Comparison of ENCODE assay signal across 8 cellular contexts in the genomic region with DNA sequence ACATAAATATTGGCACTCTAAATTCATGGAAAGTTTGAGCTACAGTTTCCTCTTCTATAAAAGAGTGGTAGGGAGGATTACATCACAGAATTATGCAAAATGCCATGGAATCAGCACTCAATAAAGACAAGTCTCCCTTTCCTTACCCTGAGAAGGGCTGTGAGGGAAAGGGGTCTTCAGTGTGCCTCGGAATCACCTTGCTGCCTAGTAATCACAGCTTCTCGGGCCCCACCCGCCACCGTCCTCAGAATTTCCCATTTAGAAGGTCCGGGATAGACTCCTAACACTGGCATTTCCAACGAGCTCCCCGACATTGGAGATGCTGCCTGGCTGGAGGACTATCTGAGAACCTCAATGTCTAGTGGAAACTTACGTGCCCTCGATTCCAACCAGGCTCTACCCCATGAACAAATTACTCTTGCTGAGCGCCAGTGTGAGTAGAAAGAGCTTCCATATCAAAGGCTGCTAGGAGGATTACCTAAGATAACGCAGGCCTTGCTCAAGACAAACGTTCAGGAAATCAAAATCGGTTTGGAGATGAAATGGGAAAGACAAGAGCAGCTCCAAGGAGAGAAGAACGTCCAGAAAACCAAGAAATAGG.
DNase-seq lines count a peak whose midpoint lies in the region; ATAC-seq and TF ChIP-seq lines count a peak whose summit lies in the region.

No MANE protein-coding gene starts in this region.

- H3K4me1 Mint-ChIP-seq in activated naive CD4-positive, alpha-beta T cell treated with anti-CD3 and anti-CD28 coated beads, Interleukin-2, amount 10 ng/mL, durations not matched to agents 7 days and 5 days, result peaks cover 59% of the 10 kb centered on the region

- DNase-seq in NB4 (ENCODE audit: low read depth) (peak; percentile 82), inferior parietal cortex (ENCODE audit: extremely low spot score) (peak; percentile 37), stomach (no peak), NCI-H345 treated with DMSO at 0.1 percent for 48 hours (lab: John Stamatoyannopoulos, UW; ENCODE audit: unreplicated experiment) (no peak)
- DNase-seq in activated naive CD4-positive, alpha-beta T cell treated with anti-CD3 and anti-CD28 coated beads, Interleukin-2, amount 10 ng/mL, durations not matched to agents 7 days and 5 days, result peak; percentile 27

- 19 to 42% (median 26%) methylated on average over 14 of the region's 14 CpGs for WGBS in stomach, 5 donors

- H3K9me3 Mint-ChIP-seq in activated naive CD4-positive, alpha-beta T cell treated with anti-CD3 and anti-CD28 coated beads, Interleukin-2, amount 10 ng/mL, durations not matched to agents 7 days and 5 days, result no peaks in the 10 kb centered on the region

- TF ChIP-seq EP300 in stomach (IDR thresholded peaks at IDR 0.05), result no peak

- no peaks in the 10 kb centered on the region for H3K27me3 ChIP-seq in DOHH2 (ENCODE audit: control insufficient read depth, low read length)
- no peaks in the 10 kb centered on the region for H3K27me3 ChIP-seq in stomach

- H3K4me3 Mint-ChIP-seq in activated naive CD4-positive, alpha-beta T cell treated with anti-CD3 and anti-CD28 coated beads, Interleukin-2, amount 10 ng/mL, durations not matched to agents 7 days and 5 days, result peak overlapping the region; percentile 81

- peak; percentile 43 for TF ChIP-seq POLR2A in NB4 (IDR thresholded peaks at IDR 0.05; ENCODE audit: extremely low read depth, insufficient read length)
- TF ChIP-seq POLR2A in stomach (IDR thresholded peaks at IDR 0.05), result no peak

- H3K4me1 ChIP-seq in DOHH2 (ENCODE audit: control insufficient read depth, low read length) (peaks cover 50% of the 10 kb centered on the region), stomach (peaks cover 31 to 65% (median 48%) of the 10 kb centered on the region in 4 donors)

- H3K4me3 ChIP-seq in DOHH2 (ENCODE audit: low read length), result peak overlapping the region; percentile 70
- peak overlapping the region; percentile 89 for H3K4me3 ChIP-seq in NB4 (ENCODE audit: low read depth, low read length)
- peak overlapping the region; percentile 46 to 60 (median 57) for H3K4me3 ChIP-seq in stomach

- H3K9me3 ChIP-seq in DOHH2 (ENCODE audit: control insufficient read depth, insufficient read depth, low read length), result no peaks in the 10 kb centered on the region
- H3K9me3 ChIP-seq in stomach, result no peaks in the 10 kb centered on the region

- intact Hi-C loops in stomach (cut with DNase I; ENCODE audit: low total_unique reads), result loop anchor here (10.0 kb wide), 1 partner anchor 117 kb away; no protein-coding TSS in a partner anchor

- H3F3A ChIP-seq in DOHH2 (ENCODE audit: control insufficient read depth, insufficient read depth), result peaks cover 18% of the 10 kb centered on the region

- peaks cover 31% of the 10 kb centered on the region for H3K79me2 ChIP-seq in DOHH2 (ENCODE audit: control insufficient read depth, low read length)

- no peaks in the 10 kb centered on the region for H3K27me3 Mint-ChIP-seq in activated naive CD4-positive, alpha-beta T cell treated with anti-CD3 and anti-CD28 coated beads, Interleukin-2, amount 10 ng/mL, durations not matched to agents 7 days and 5 days

- peak overlapping the region; percentile 78 for H3K27ac ChIP-seq in DOHH2 (ENCODE audit: low read depth, low read length)
- peak overlapping the region; percentile 93 to 99 (median 96) for H3K27ac ChIP-seq in stomach

- TF ChIP-seq CTCF in DOHH2 (IDR thresholded peaks at IDR 0.05; ENCODE audit: low read depth, low read length, poor library complexity, severe bottlenecking) (no peak), NB4 (IDR thresholded peaks at IDR 0.05; ENCODE audit: low read depth, low read length) (no peak), stomach (IDR thresholded peaks at IDR 0.05) (no peak)

- peaks cover 3% of the 10 kb centered on the region for H3K36me3 Mint-ChIP-seq in activated naive CD4-positive, alpha-beta T cell treated with anti-CD3 and anti-CD28 coated beads, Interleukin-2, amount 10 ng/mL, durations not matched to agents 7 days and 5 days

- peak overlapping the region; percentile 68 for H3K4me2 ChIP-seq in DOHH2 (ENCODE audit: low read length)

- no peaks in the 10 kb centered on the region for H4K20me1 ChIP-seq in DOHH2 (ENCODE audit: control insufficient read depth, insufficient read depth, low read depth, low read length)

- H3K36me3 ChIP-seq in DOHH2 (ENCODE audit: control insufficient read depth, low read length) (no peaks in the 10 kb centered on the region; the same call in 1 of the 2 replicates), stomach (no peaks in the 10 kb centered on the region)

- H3K9me2 ChIP-seq in DOHH2 (replicated peaks; ENCODE audit: control insufficient read depth, low read length), result no peaks in the 10 kb centered on the region

- ATAC-seq in HG02759 (IDR thresholded peaks at IDR 0.05; ENCODE audit: unreplicated experiment) (no peak), GM18861 (IDR thresholded peaks at IDR 0.05; ENCODE audit: unreplicated experiment) (no peak)

- H3K27ac Mint-ChIP-seq in activated naive CD4-positive, alpha-beta T cell treated with anti-CD3 and anti-CD28 coated beads, Interleukin-2, amount 10 ng/mL, durations not matched to agents 7 days and 5 days, result peak overlapping the region; percentile 99

- CTCF ChIA-PET in activated naive CD4-positive, alpha-beta T cell treated with anti-CD3 and anti-CD28 coated beads, Interleukin-2, amount 10 ng/mL, durations not matched to agents 7 days and 5 days (lab: Charles Lee), result interaction anchor here (0.8 to 6.6 kb wide), 18 partner anchors 10 to 118 kb away, joined by 3 to 54 read pairs (median 5); a partner anchor contains a TSS

Comparison
In these comparisons a context has a peak if more than half of its experiments do, and no peak if none do; other contexts are left out.
1. DNase-seq: peak in NB4 (single experiment), activated naive CD4-positive, alpha-beta T cell treated with anti-CD3 and anti-CD28 coated beads, Interleukin-2, amount 10 ng/mL, durations not matched to agents 7 days and 5 days (single experiment) and inferior parietal cortex (single experiment); none in stomach (single experiment) and NCI-H345 treated with DMSO at 0.1 percent for 48 hours (single experiment).
2. Peak in every context shown above with its lines, with median percentiles within 50 percentile points of each other: H3K4me3 ChIP-seq.